Comparison of ENCODE assay signal across 8 cellular contexts in genomic region chr4:56387023-56388001, GRCh38. TPM values are rescaled to one million over a fixed set of nuclear protein-coding genes. Genes with fewer than 3 reads are reported as not detected.
DNase-seq lines count a peak whose midpoint lies in the region; ATAC-seq and TF ChIP-seq lines count a peak whose summit lies in the region.

Gene AASDH (minus strand): TSS chr4:56387491. CDS start chr4:56384299, 3,192 bp downstream.

- TF ChIP-seq CTCF in right atrium auricular region (IDR thresholded peaks at IDR 0.05) (peak in 1 of 2 donors; percentile 12), psoas muscle (IDR thresholded peaks at IDR 0.05) (no peak), uterus (IDR thresholded peaks at IDR 0.05) (peak in 1 of 4 experiments; percentile 4)

- H3K4me1 ChIP-seq in right atrium auricular region (peaks cover 0 to 22% of the 10 kb centered on the region in 2 donors), psoas muscle (peaks cover 22% of the 10 kb centered on the region), uterus (peaks cover 0 to 3% of the 10 kb centered on the region in 2 donors)

- H3K36me3 Mint-ChIP-seq in T-helper 17 cell (ENCODE audit: low read depth), result no peaks in the 10 kb centered on the region

- DNase-seq in NCI-H1694 treated with DMSO at 0.1 percent for 48 hours (lab: John Stamatoyannopoulos, UW) (peak; percentile 90), T-helper 17 cell (peak; percentile 79 to 97 (median 86)), right atrium auricular region (ENCODE audit: low spot score) (peak; percentile 93), psoas muscle (peak; percentile 91 to 95), uterus (peak; percentile 93 to 95)

- ATAC-seq in HG02885 (IDR thresholded peaks at IDR 0.05; ENCODE audit: poor library complexity, unreplicated experiment) (peak; percentile 95), T-helper 17 cell (peak; percentile 89), psoas muscle (peak; percentile 96 to 98 (median 97))

- no peaks in the 10 kb centered on the region for H3K9me3 ChIP-seq in T-helper 17 cell (ENCODE audit: control insufficient read depth, low read length, poor library complexity, severe bottlenecking)
- no peaks in the 10 kb centered on the region for H3K9me3 ChIP-seq in right atrium auricular region
- H3K9me3 ChIP-seq in psoas muscle, result no peaks in the 10 kb centered on the region
- no peaks in the 10 kb centered on the region for H3K9me3 ChIP-seq in uterus

- H3K27ac ChIP-seq in angular gyrus (ENCODE audit: low read depth, low read length) (peak within 1 kb of the TSS; percentile 96), right atrium auricular region (peak within 1 kb of the TSS; percentile 95 to 97), psoas muscle (peak within 1 kb of the TSS; percentile 92), uterus (peak within 1 kb of the TSS; percentile 92)

- intact Hi-C loops in psoas muscle (cut with DNase I) (loop anchor here in 1 of 2 donors (2.0 to 5.0 kb wide), 2 partner anchors 23 to 50 kb away; partner anchors contain the start of genes PAICS and PPAT), uterus (cut with DNase I; ENCODE audit: low total_unique reads) (no loop called here)

- peak within 1 kb of the TSS; percentile 98 for H3K27ac Mint-ChIP-seq in T-helper 17 cell

- H3K4me3 ChIP-seq in right atrium auricular region (peak within 1 kb of the TSS; percentile 70 to 76), psoas muscle (peak within 1 kb of the TSS; percentile 76), uterus (peak within 1 kb of the TSS; percentile 55 to 79)

- peaks cover 32% of the 10 kb centered on the region for H3K4me1 Mint-ChIP-seq in T-helper 17 cell

- TF ChIP-seq POLR2A in GM15510 (IDR thresholded peaks at IDR 0.05; ENCODE audit: borderline replicate concordance, extremely low read depth, insufficient read length) (peak; percentile 88), uterus (IDR thresholded peaks at IDR 0.05) (peak; percentile 45 to 68)

- H3K4me3 Mint-ChIP-seq in T-helper 17 cell, result peak within 1 kb of the TSS; percentile 95

- no peaks in the 10 kb centered on the region for H3K27me3 Mint-ChIP-seq in T-helper 17 cell

- WGBS in psoas muscle, 3 donors, result 0 to 1% (median 0%) methylated on average over 57 of the region's 57 CpGs

- H3K27me3 ChIP-seq in right atrium auricular region (no peaks in the 10 kb centered on the region), psoas muscle (ENCODE audit: insufficient read depth in 3 of 3, low read length in 2 of 3) (no peaks in the 10 kb centered on the region), uterus (no peaks in the 10 kb centered on the region)

- peaks cover 1% of the 10 kb centered on the region for H3K36me3 ChIP-seq in right atrium auricular region
- H3K36me3 ChIP-seq in psoas muscle (ENCODE audit: insufficient read depth in 1 of 2, low read depth in 1 of 2), result peaks cover 0 to 3% of the 10 kb centered on the region in 2 donors
- no peaks in the 10 kb centered on the region for H3K36me3 ChIP-seq in uterus

RNA-seq across cellular contexts. Expression of gene AASDH, which starts in this region (rescaled TPM):
- total RNA-seq in T-helper 17 cell, result 10 to 100 TPM in 1 of 2 donors, 1 to 10 TPM in 1; 9.0 to 12.9 TPM
- 1 to 10 TPM; 4.8 to 5.4 TPM for total RNA-seq in right atrium auricular region
- 1 to 10 TPM; 4.5 to 6.9 (median 5.9) TPM for total RNA-seq in psoas muscle
- polyA plus RNA-seq in psoas muscle, result 1 to 10 TPM; 2.1 to 6.8 (median 3.5) TPM
- total RNA-seq in uterus, result 10 to 100 TPM; 12.7 to 58.8 (median 26.6) TPM

Comparison
In these comparisons a context has a peak if more than half of its experiments do, and no peak if none do; other contexts are left out.
1. Peak in every context shown above with its lines: DNase-seq, ATAC-seq, H3K4me3 ChIP-seq and H3K27ac ChIP-seq.